8 cellular contexts compared by ENCODE assay signal in genomic region chr9:121545875-121546423, GRCh38. TPM values are rescaled to one million over a fixed set of nuclear protein-coding genes. Genes with fewer than 3 reads are reported as not detected.
DNase-seq lines count a peak whose midpoint lies in the region; ATAC-seq, FAIRE-seq and TF ChIP-seq lines count a peak whose summit lies in the region.

No MANE protein-coding gene starts in this region.

- H3K36me3 ChIP-seq in colonic mucosa = no peaks in the 10 kb centered on the region

- DNase-seq in NCI-H345 treated with DMSO at 0.1 percent for 48 hours (lab: John Stamatoyannopoulos, UW; ENCODE audit: unreplicated experiment) (peak; percentile 72), colonic mucosa (peak; percentile 96), lower leg skin (ENCODE audit: low spot score in 2 of 2) (peak; percentile 91 to 99)
- DNase-seq in activated CD4-positive, alpha-beta T cell treated with anti-CD3 and anti-CD28 coated beads for 24 hours (ENCODE audit: low read depth in 2 of 2) = peak; percentile 43 to 63
- peak; percentile 68 to 70 for DNase-seq in stimulated activated CD4-positive, alpha-beta T cell treated with anti-CD3 and anti-CD28 coated beads, Interleukin-4, amount 100 ng/mL, for 48 hours (ENCODE audit: low read depth in 2 of 2)

- H3K27me3 ChIP-seq in colonic mucosa = no peaks in the 10 kb centered on the region

- ATAC-seq in GM18498 (IDR thresholded peaks at IDR 0.05; ENCODE audit: unreplicated experiment) (peak; percentile 83), HG03175 (IDR thresholded peaks at IDR 0.05; ENCODE audit: unreplicated experiment) (peak; percentile 78)

- H3K4me3 ChIP-seq in colonic mucosa = no peak overlapping the region
- no peak overlapping the region for H3K4me3 ChIP-seq in lower leg skin (ENCODE audit: low read depth, poor library complexity, severe bottlenecking)

- no peaks in the 10 kb centered on the region for H3K9me3 ChIP-seq in colonic mucosa

- TF ChIP-seq CTCF in colonic mucosa (IDR thresholded peaks at IDR 0.05) = peak; percentile 79
- peak in 2 of 3 donors; percentile 66 to 90 for TF ChIP-seq CTCF in lower leg skin (IDR thresholded peaks at IDR 0.05)

- peak; percentile 44 for FAIRE-seq in A204.1 (lab: Jason Lieb, UNC)

- intact Hi-C loops in colonic mucosa (cut with DNase I) (loop anchor here (2.0 to 10.0 kb wide), 3 partner anchors 141 to 549 kb away; partner anchors contain the start of gene TTLL11), lower leg skin (cut with DNase I; ENCODE audit: low total_unique reads) (loop anchor here (5.0 kb wide), 1 partner anchor 446 kb away; no protein-coding TSS in a partner anchor)

- peak overlapping the region in 1 of 2 donors; percentile 26 for H3K9ac ChIP-seq in colonic mucosa (ENCODE audit: low read depth in 2 of 2, low read length in 2 of 2)

- H3K27ac ChIP-seq in colonic mucosa = no peak overlapping the region

- H3K4me1 ChIP-seq in colonic mucosa = peaks cover 4% of the 10 kb centered on the region

- TF ChIP-seq POLR2A in lower leg skin (IDR thresholded peaks at IDR 0.05) = no peak

- 0 to 2% methylated on average over 14 to 24 of the region's 27 CpGs for WGBS in lower leg skin, 2 donors

RNA-seq across cellular contexts. Expression of gene GGTA1, which starts 46.3 kb away (rescaled TPM):
- total RNA-seq in colonic mucosa (1 to 10 TPM in 1 of 2 donors, under 1 TPM in 1; 0.94 to 4.2 TPM), lower leg skin (10 to 100 TPM in 1 of 4 donors, 1 to 10 TPM in 3; 5.4 to 11.9 (median 8.0) TPM)
